In genomic region chr20:36608388-36608728, GRCh38 we compare ENCODE assay signal across 2 cellular contexts. TPM values are rescaled to one million over a fixed set of nuclear protein-coding genes. Genes with fewer than 3 reads are reported as not detected.
"Had no signal": no experiment of that assay in that cellular context is flagged by ENCODE, and none has a peak within 500 bp of the region (broad histone marks: within the 10 kb centered on the region; RNA-seq: fewer than 3 reads in every experiment).

No MANE protein-coding gene starts in this region.

RNA-seq across cellular contexts. Expression of gene SLA2, which starts 37.6 kb away (rescaled TPM):
- total RNA-seq: glomerular endothelial cell, smooth muscle cell had no signal
- polyA plus RNA-seq: smooth muscle cell had no signal
